Comparison of ENCODE assay signal across 1 cellular context in genomic region chr17:50557265-50558029, GRCh38.
TF ChIP-seq lines count a peak whose summit lies in the region.

No MANE protein-coding gene starts in this region.

TF ChIP-seq in SK-N-SH, 30 proteins besides CTCF, POLR2A, EP300 and RAD21 (continued from another document):
- no peak for TF ChIP-seq USF1 (IDR thresholded peaks at IDR 0.05; ENCODE audit: borderline replicate concordance, low read depth)
- no peak for TF ChIP-seq USF2 (IDR thresholded peaks at IDR 0.05; ENCODE audit: borderline replicate concordance, low read depth, low read length)
- TF ChIP-seq TAF1 (IDR thresholded peaks at IDR 0.05; ENCODE audit: borderline replicate concordance, low read depth, low read length), result no peak
